ENCODE assay signal across 11 cellular contexts in the genomic region with DNA sequence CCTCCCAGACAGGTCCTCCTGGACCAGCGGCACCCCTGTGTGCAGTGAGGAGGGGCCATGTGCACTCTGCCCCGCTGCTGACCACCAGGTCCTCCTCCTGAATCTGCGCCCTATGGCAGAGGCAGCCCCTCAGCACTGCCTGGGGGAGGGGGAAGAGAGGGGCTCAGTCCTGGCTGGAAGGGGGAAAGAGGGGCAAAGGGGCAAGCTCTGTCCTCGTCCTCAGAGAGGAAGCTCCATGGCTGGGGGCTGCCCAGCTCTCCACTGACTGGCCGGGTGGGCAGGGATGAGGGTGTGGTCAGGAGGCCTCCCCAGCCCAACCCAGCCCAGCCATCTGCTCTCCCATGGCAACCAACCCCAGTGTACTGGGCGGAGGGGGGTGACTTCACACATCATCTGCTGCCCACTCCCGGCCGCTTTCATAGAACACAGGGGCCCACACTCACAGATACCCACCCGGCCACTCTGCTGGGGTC. TPM values are rescaled to one million over a fixed set of nuclear protein-coding genes. Genes with fewer than 3 reads are reported as not detected.
DNase-seq lines count a peak whose midpoint lies in the region; ATAC-seq, FAIRE-seq and TF ChIP-seq lines count a peak whose summit lies in the region.
"Had no signal": no experiment of that assay in that cellular context is flagged by ENCODE, and none has a peak within 500 bp of the region (broad histone marks: within the 10 kb centered on the region; RNA-seq: fewer than 3 reads in every experiment).

No MANE protein-coding gene starts in this region.

- H3K4me1 ChIP-seq in Panc1 (ENCODE audit: control insufficient read depth, insufficient read depth, low read length), result peaks cover 63% of the 10 kb centered on the region
- peaks cover 0 to 18% (median 6%) of the 10 kb centered on the region in 3 donors for H3K4me1 ChIP-seq in pancreas

- H3K27me3 ChIP-seq in Panc1 (ENCODE audit: control insufficient read depth, insufficient read depth, low read length) (no peaks in the 10 kb centered on the region), pancreas (no peaks in the 10 kb centered on the region)

- H3K27ac ChIP-seq in Panc1 (ENCODE audit: low read length) (peak overlapping the region; percentile 54; the same call in 1 of the 2 replicates), pancreas (peak overlapping the region; percentile 6 to 57 (median 20))

- ATAC-seq in Panc1 (no peak), pancreas (peak in 3 of 4 donors; percentile 16 to 59 (median 56)), GM21515 (IDR thresholded peaks at IDR 0.05; ENCODE audit: unreplicated experiment) (no peak)
- ATAC-seq: esophagus mucosa had no signal

- CTCF ChIA-PET in Panc1 (lab: Charles Lee), result no interaction called here

- FAIRE-seq in pancreas (lab: Jason Lieb, UNC), result no peak

- no TSS peak for BruUV-seq in Panc1 (replicated peaks; lab: Mats Ljungman, UMichigan)

- H3K9me3 ChIP-seq in Panc1 (ENCODE audit: control insufficient read depth, insufficient read depth, low read depth, low read length), result no peaks in the 10 kb centered on the region
- H3K9me3 ChIP-seq in pancreas, result no peaks in the 10 kb centered on the region

- intact Hi-C loops in Panc1 (cut with micrococcal nuclease; ENCODE audit: unreplicated experiment) (no loop called here), head of caudate nucleus (cut with DNase I) (no loop called here), pancreas (cut with DNase I) (loop anchor here in 2 of 3 donors (10.0 kb wide), 1 partner anchor 48 kb away; no protein-coding TSS in a partner anchor)

- DNase-seq in COR-L47 (lab: John Stamatoyannopoulos, UW), result peak; percentile 82
- no peak for DNase-seq in Panc1 (ENCODE audit: low read depth, low spot score)
- peak in 24 of 42 donors; percentile 41 to 85 (median 70) for DNase-seq in head of caudate nucleus
- DNase-seq in pancreas, result peak in 3 of 6 donors; percentile 19 to 76 (median 40)
- DNase-seq in NK-92 treated with Interleukin-12 subunit alpha and Interleukin-12 subunit beta, amount 100 ng/mL, for 24 hours (lab: John Stamatoyannopoulos, UW), result no peak
- no peak for DNase-seq in HT-29 (ENCODE audit: low spot score)
- no peak for DNase-seq in activated naive CD4-positive, alpha-beta T cell treated with Interleukin-2 at 50 U/mL for 16 hours
- DNase-seq: activated CD4-positive, alpha-beta T cell treated with anti-CD3 and anti-CD28 coated beads, Interleukin-2, amount 50 U/mL, for 1 hour; DMS153 had no signal

- POLR2A ChIA-PET in Panc1 (lab: Charles Lee), result no interaction called here

- in situ Hi-C loops in Panc1 (cut with HindIII; ENCODE audit: low pct_unique_long_range_greater_than_20kb, low sequenced_read_pairs), result no loop called here

- no peak overlapping the region for H3K4me3 ChIP-seq in Panc1 (ENCODE audit: low read depth in 2 of 2, low read length in 2 of 2)
- H3K4me3 ChIP-seq in pancreas, result no peak overlapping the region

- TF ChIP-seq CTCF in Panc1 (IDR thresholded peaks at IDR 0.05), result no peak
- TF ChIP-seq CTCF in pancreas (IDR thresholded peaks at IDR 0.05), result no peak

- 69 to 72% methylated on average over 9 of the region's 9 CpGs for WGBS in pancreas, 2 donors

- H3K36me3 ChIP-seq in Panc1 (ENCODE audit: control insufficient read depth, insufficient read depth, low read length) (no peaks in the 10 kb centered on the region), pancreas (no peaks in the 10 kb centered on the region)

RNA-seq across cellular contexts. Expression of a gene that starts 5.5 kb away (rescaled TPM):
- total RNA-seq in Panc1 (2021; ENCODE audit: unreplicated experiment), result 120 TPM
- polyA plus RNA-seq in Panc1 (2012; ENCODE audit: insufficient read length), result 112 TPM
- 10 to 100 TPM; 30.1 to 56.9 (median 40.4) TPM for total RNA-seq in pancreas
- 10 to 100 TPM; 60.1 to 66.7 TPM for polyA plus RNA-seq in pancreas
- 230 and 270 TPM in 2 replicates for total RNA-seq in HT-29 (2014; rRNA removed; shearing (Covaris generic))

RNA-seq across cellular contexts. Expression of a gene that starts 38.1 kb away (rescaled TPM):
- total RNA-seq in Panc1 (2021; ENCODE audit: unreplicated experiment), result 2.7 TPM
- not detected for polyA plus RNA-seq in Panc1 (2012; ENCODE audit: insufficient read length)
- over 10,000 TPM; 14,339 to 37,242 (median 26,937) TPM for total RNA-seq in pancreas
- polyA plus RNA-seq in pancreas, result over 10,000 TPM; 23,150 to 29,718 TPM
- not detected in 2 replicates for total RNA-seq in HT-29 (2014; rRNA removed; shearing (Covaris generic))

RNA-seq across cellular contexts. Expression of a gene that starts 49.9 kb away (rescaled TPM):
- total RNA-seq in Panc1 (2021; ENCODE audit: unreplicated experiment) (5.0 TPM), pancreas (over 10,000 TPM; 36,685 to 57,899 (median 39,778) TPM)
- not detected for polyA plus RNA-seq in Panc1 (2012; ENCODE audit: insufficient read length)
- over 10,000 TPM; 20,002 to 30,463 TPM for polyA plus RNA-seq in pancreas
- not detected in 2 replicates for total RNA-seq in HT-29 (2014; rRNA removed; shearing (Covaris generic))
- total RNA-seq: esophagus mucosa had no signal

Comparison
In these comparisons a context has a peak if more than half of its experiments do, and no peak if none do; other contexts are left out.
1. DNase-seq: peak in COR-L47 (single experiment) and head of caudate nucleus (24 of 42); none in Panc1 (single experiment), NK-92 treated with Interleukin-12 subunit alpha and Interleukin-12 subunit beta, amount 100 ng/mL, for 24 hours (single experiment), HT-29 (single experiment) and activated naive CD4-positive, alpha-beta T cell treated with Interleukin-2 at 50 U/mL for 16 hours (single experiment).
2. ATAC-seq: peak in pancreas (3 of 4); none in Panc1 (single experiment) and GM21515 (single experiment).
3. RNA of a gene that starts 38.1 kb away (total RNA-seq): 14,339 to 37,242 TPM in pancreas; 2.7 TPM in Panc1 (single experiment) and not detected in HT-29; every median in the first group is over 1,000 times any median in the second.
4. RNA of a gene that starts 49.9 kb away (total RNA-seq): 36,685 to 57,899 TPM in pancreas; 5.0 TPM in Panc1 (single experiment) and not detected in HT-29; every median in the first group is over 1,000 times any median in the second.
5. intact Hi-C loops: an anchor here in pancreas (10.0 kb wide); none called in Panc1 and head of caudate nucleus.